Comparison of ENCODE assay signal across 1 cellular context in genomic region chr11:128684582-128685382, GRCh38.
TF ChIP-seq lines count a peak whose summit lies in the region.

No MANE protein-coding gene starts in this region.

TF ChIP-seq in IMR-90, 13 proteins besides CTCF, POLR2A, EP300 and RAD21:
- TF ChIP-seq MAZ (IDR thresholded peaks at IDR 0.05; ENCODE audit: borderline replicate concordance, low read depth, low read length) (no peak), MXI1 (IDR thresholded peaks at IDR 0.05; ENCODE audit: borderline replicate concordance, low read depth, low read length) (no peak), RFX5 (IDR thresholded peaks at IDR 0.05; ENCODE audit: low read depth, low read length) (no peak), BHLHE40 (IDR thresholded peaks at IDR 0.05; ENCODE audit: low read depth, low read length) (no peak), FOS (IDR thresholded peaks at IDR 0.05; ENCODE audit: low read depth, low read length) (no peak), CHD1 (IDR thresholded peaks at IDR 0.05; ENCODE audit: low read depth, low read length) (no peak), RCOR1 (IDR thresholded peaks at IDR 0.05; ENCODE audit: insufficient replicate concordance, low read length) (no peak), CEBPB (IDR thresholded peaks at IDR 0.05; ENCODE audit: low read depth, low read length) (no peak), USF2 (IDR thresholded peaks at IDR 0.05; ENCODE audit: low read depth, low read length) (no peak), SMC3 (IDR thresholded peaks at IDR 0.05; ENCODE audit: low read depth, low read length) (no peak), MAFK (IDR thresholded peaks at IDR 0.05; ENCODE audit: low read depth, low read length) (no peak)
- TF ChIP-seq, protein P1, sequence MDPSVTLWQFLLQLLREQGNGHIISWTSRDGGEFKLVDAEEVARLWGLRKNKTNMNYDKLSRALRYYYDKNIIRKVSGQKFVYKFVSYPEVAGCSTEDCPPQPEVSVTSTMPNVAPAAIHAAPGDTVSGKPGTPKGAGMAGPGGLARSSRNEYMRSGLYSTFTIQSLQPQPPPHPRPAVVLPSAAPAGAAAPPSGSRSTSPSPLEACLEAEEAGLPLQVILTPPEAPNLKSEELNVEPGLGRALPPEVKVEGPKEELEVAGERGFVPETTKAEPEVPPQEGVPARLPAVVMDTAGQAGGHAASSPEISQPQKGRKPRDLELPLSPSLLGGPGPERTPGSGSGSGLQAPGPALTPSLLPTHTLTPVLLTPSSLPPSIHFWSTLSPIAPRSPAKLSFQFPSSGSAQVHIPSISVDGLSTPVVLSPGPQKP (IDR thresholded peaks at IDR 0.05; ENCODE audit: borderline replicate concordance, low read depth, low read length): no peak
